Comparison of ENCODE assay signal across 8 cellular contexts in genomic region chr15:90000175-90000923, GRCh38. TPM values are rescaled to one million over a fixed set of nuclear protein-coding genes. Genes with fewer than 3 reads are reported as not detected.
DNase-seq lines count a peak whose midpoint lies in the region; ATAC-seq, FAIRE-seq and TF ChIP-seq lines count a peak whose summit lies in the region.

No MANE protein-coding gene starts in this region.

- H3K27ac Mint-ChIP-seq in T-helper 1 cell treated with Interleukin-12 subunit alpha and Interleukin-12 subunit beta and Interleukin-4 antibody, amounts not matched to agents 30 μg/mL and 1 μg/mL, for 36 hours = peak overlapping the region; percentile 90
- peak overlapping the region in 8 of 10 donors; percentile 38 to 99 (median 97) for H3K27ac Mint-ChIP-seq in naive thymus-derived CD8-positive, alpha-beta T cell

- H3K9me3 ChIP-seq in A549 = no peaks in the 10 kb centered on the region
- H3K9me3 ChIP-seq in esophagus (ENCODE audit: control insufficient read depth in 2 of 2, insufficient read depth in 1 of 2, low read depth in 1 of 2, low read length in 1 of 2) = no peaks in the 10 kb centered on the region

- no peak for TF ChIP-seq EP300 in A549 (IDR thresholded peaks at IDR 0.05)

- TF ChIP-seq POLR2A in A549 (IDR thresholded peaks at IDR 0.05; ENCODE audit: low read length) (no peak), GM12892 (IDR thresholded peaks at IDR 0.05; ENCODE audit: low read depth, low read length) (no peak)

- ATAC-seq in A549 (no peak), GM18517 (IDR thresholded peaks at IDR 0.05; ENCODE audit: unreplicated experiment) (no peak), GM18909 (IDR thresholded peaks at IDR 0.05; ENCODE audit: poor library complexity, unreplicated experiment) (no peak)
- peak in 1 of 2 donors; percentile 11 for ATAC-seq in naive thymus-derived CD8-positive, alpha-beta T cell

- H3K36me3 ChIP-seq in esophagus (ENCODE audit: control insufficient read depth in 2 of 2, insufficient read depth in 2 of 2, low read length in 1 of 2) = peaks cover 0 to 2% of the 10 kb centered on the region in 2 donors

- POLR2A ChIA-PET in A549 (lab: Yijun Ruan, JAX) = interaction anchor here (0.9 kb wide), 1 partner anchor 87 kb away, joined by 3 read pairs; the partner anchor contains the start of gene ARPIN
- POLR2A ChIA-PET in naive thymus-derived CD8-positive, alpha-beta T cell (lab: Charles Lee) = interaction anchor here (1.0 to 4.1 kb wide), 4 partner anchors 13 to 107 kb away, joined by 3 to 29 read pairs (median 6); partner anchors contain the start of gene AP3S2

- H3K36me3 Mint-ChIP-seq in T-helper 1 cell treated with Interleukin-12 subunit alpha and Interleukin-12 subunit beta and Interleukin-4 antibody, amounts not matched to agents 30 μg/mL and 1 μg/mL, for 36 hours (ENCODE audit: low read depth) = peaks cover 11% of the 10 kb centered on the region
- H3K36me3 Mint-ChIP-seq in naive thymus-derived CD8-positive, alpha-beta T cell = peaks cover 0 to 5% (median 0%) of the 10 kb centered on the region in 3 donors

- no peaks in the 10 kb centered on the region for H3K9me3 Mint-ChIP-seq in T-helper 1 cell treated with Interleukin-12 subunit alpha and Interleukin-12 subunit beta and Interleukin-4 antibody, amounts not matched to agents 30 μg/mL and 1 μg/mL, for 36 hours
- H3K9me3 Mint-ChIP-seq in naive thymus-derived CD8-positive, alpha-beta T cell = no peaks in the 10 kb centered on the region

- CTCF ChIA-PET in A549 (lab: Yijun Ruan, JAX) = interaction anchor here (0.6 to 0.7 kb wide), 2 partner anchors 102 to 179 kb away, joined by 3 to 4 read pairs; no protein-coding TSS in a partner anchor

- H3K4me1 ChIP-seq in A549 = peaks cover 59% of the 10 kb centered on the region
- peaks cover 2 to 18% of the 10 kb centered on the region in 2 donors for H3K4me1 ChIP-seq in esophagus (ENCODE audit: control insufficient read depth in 2 of 2, insufficient read depth in 2 of 2, low read length in 1 of 2)

- H3K4me1 Mint-ChIP-seq in T-helper 1 cell treated with Interleukin-12 subunit alpha and Interleukin-12 subunit beta and Interleukin-4 antibody, amounts not matched to agents 30 μg/mL and 1 μg/mL, for 36 hours (ENCODE audit: low read depth) = peaks cover 24% of the 10 kb centered on the region
- H3K4me1 Mint-ChIP-seq in naive thymus-derived CD8-positive, alpha-beta T cell = peaks cover 18 to 42% (median 36%) of the 10 kb centered on the region in 4 donors

- no peak for FAIRE-seq in A549 (lab: Jason Lieb, UNC)
- FAIRE-seq in GM12892 (lab: Jason Lieb, UNC) = no peak

- H3K4me3 Mint-ChIP-seq in T-helper 1 cell treated with Interleukin-12 subunit alpha and Interleukin-12 subunit beta and Interleukin-4 antibody, amounts not matched to agents 30 μg/mL and 1 μg/mL, for 36 hours = peak overlapping the region; percentile 94
- H3K4me3 Mint-ChIP-seq in naive thymus-derived CD8-positive, alpha-beta T cell = peak overlapping the region; percentile 91 to 100 (median 97)

- no peak for DNase-seq in A549 (ENCODE audit: low read depth in 1 of 2, low spot score in 1 of 2)
- DNase-seq in GM12892 (ENCODE audit: insufficient read length) = peak; percentile 48
- DNase-seq in naive thymus-derived CD8-positive, alpha-beta T cell = peak in 4 of 10 donors; percentile 7 to 19 (median 14)
- DNase-seq in Ammon's horn (ENCODE audit: low spot score) = no peak

- WGBS in A549 (ENCODE audit: missing lambda C conversion rate) = 80% methylated on average over 56 of the region's 62 CpGs
- 17% methylated on average over 52 to 62 of the region's 62 CpGs for WGBS in esophagus, 2 donors

- peak overlapping the region; percentile 93 to 97 for H3K27ac ChIP-seq in A549
- peak overlapping the region; percentile 87 to 94 for H3K27ac ChIP-seq in esophagus (ENCODE audit: low read depth in 2 of 2, low read length in 1 of 2)

- TF ChIP-seq RAD21 in A549 (conservative IDR thresholded peaks at IDR 0.05 in 1 of 2, IDR thresholded peaks at IDR 0.05 in 1 of 2) = no peak

- TF ChIP-seq CTCF in A549 (IDR thresholded peaks at IDR 0.05) = no peak

- peaks cover 17% of the 10 kb centered on the region for H3K27me3 Mint-ChIP-seq in T-helper 1 cell treated with Interleukin-12 subunit alpha and Interleukin-12 subunit beta and Interleukin-4 antibody, amounts not matched to agents 30 μg/mL and 1 μg/mL, for 36 hours (ENCODE audit: low read depth)
- peaks cover 0 to 2% (median 0%) of the 10 kb centered on the region in 5 donors for H3K27me3 Mint-ChIP-seq in naive thymus-derived CD8-positive, alpha-beta T cell

- H3K4me2 ChIP-seq in A549 = peak overlapping the region; percentile 80

- H3K4me3 ChIP-seq in A549 (peak overlapping the region; percentile 85), esophagus (ENCODE audit: low read depth in 1 of 2, low read length in 2 of 2) (peak overlapping the region; percentile 47 to 96)

- H3K27me3 ChIP-seq in esophagus (ENCODE audit: control insufficient read depth in 1 of 2, insufficient read depth in 2 of 2, low read length in 2 of 2) = no peaks in the 10 kb centered on the region

TF ChIP-seq in A549, 52 proteins besides CTCF, POLR2A, EP300 and RAD21:
- TF ChIP-seq, protein P1, sequence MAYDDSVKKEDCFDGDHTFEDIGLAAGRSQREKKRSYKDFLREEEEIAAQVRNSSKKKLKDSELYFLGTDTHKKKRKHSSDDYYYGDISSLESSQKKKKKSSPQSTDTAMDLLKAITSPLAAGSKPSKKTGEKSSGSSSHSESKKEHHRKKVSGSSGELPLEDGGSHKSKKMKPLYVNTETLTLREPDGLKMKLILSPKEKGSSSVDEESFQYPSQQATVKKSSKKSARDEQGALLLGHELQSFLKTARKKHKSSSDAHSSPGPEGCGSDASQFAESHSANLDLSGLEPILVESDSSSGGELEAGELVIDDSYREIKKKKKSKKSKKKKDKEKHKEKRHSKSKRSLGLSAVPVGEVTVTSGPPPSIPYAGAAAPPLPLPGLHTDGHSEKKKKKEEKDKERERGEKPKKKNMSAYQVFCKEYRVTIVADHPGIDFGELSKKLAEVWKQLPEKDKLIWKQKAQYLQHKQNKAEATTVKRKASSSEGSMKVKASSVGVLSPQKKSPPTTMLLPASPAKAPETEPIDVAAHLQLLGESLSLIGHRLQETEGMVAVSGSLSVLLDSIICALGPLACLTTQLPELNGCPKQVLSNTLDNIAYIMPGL (CRISPR knock-in tag; IDR thresholded peaks at IDR 0.05; ENCODE audit: borderline replicate concordance) = no peak

RNA-seq across cellular contexts. Expression of gene ZNF710, which starts 0.8 kb away (rescaled TPM):
- 2.6 and 5.0 TPM in 2 replicates for polyA plus RNA-seq in A549 (2011; rRNA removed)
- 4.3 and 6.4 TPM in 2 replicates for polyA plus RNA-seq in A549 (2012; cell fraction: cytosol; rRNA removed)
- polyA plus RNA-seq in A549 (2012; cell fraction: nucleus; rRNA removed) = 13.5 and 14.4 TPM in 2 replicates
- polyA plus RNA-seq in A549 (2017; fragmentation: RNase III; extraction: RNeasy Plus Mini Kit Qiagen cat#74134 plus additional on column Dnase treatment) = 7.2 to 10.2 TPM (median 7.8 TPM) in 3 replicates
- 3.7 and 8.3 TPM in 2 replicates for polyA minus RNA-seq in A549 (2011; rRNA and poly(A)+ RNA removed)
- 9.0 TPM for polyA plus RNA-seq in GM12892 (2012; ENCODE audit: missing spikeins)
- 10 to 100 TPM; 21.1 to 62.1 TPM for polyA plus RNA-seq in esophagus
- 10 to 100 TPM; 13.8 to 14.5 TPM for total RNA-seq in naive thymus-derived CD8-positive, alpha-beta T cell
- 1 to 10 TPM in 1 of 3 donors, under 1 TPM in 2; 0.23 to 1.8 (median 0.47) TPM for polyA plus RNA-seq in naive thymus-derived CD8-positive, alpha-beta T cell
